ENCODE assay signal across 1 cellular context in genomic region chr2:3585239-3586109, GRCh38.
TF ChIP-seq lines count a peak whose summit lies in the region.

No MANE protein-coding gene starts in this region.

TF ChIP-seq in HepG2, 621 proteins besides CTCF, POLR2A, EP300 and RAD21 (continued from another document and continues in another):
- no peak for TF ChIP-seq KIAA2018 (CRISPR knock-in tag; IDR thresholded peaks at IDR 0.05; ENCODE audit: borderline replicate concordance)
- TF ChIP-seq ZMYM3 (CRISPR knock-in tag; IDR thresholded peaks at IDR 0.05), result no peak; the same call in 1 of the 2 replicates
- 0 out of 2 replicates have a peak, but pooled peaks have one; percentile 14 for TF ChIP-seq TFDP1 (CRISPR knock-in tag; IDR thresholded peaks at IDR 0.05; ENCODE audit: borderline replicate concordance)
- TF ChIP-seq ARID4A (CRISPR knock-in tag; IDR thresholded peaks at IDR 0.05; ENCODE audit: borderline replicate concordance), result peak; percentile 73; the same call in 1 of the 2 replicates
- TF ChIP-seq ZNF660 (CRISPR knock-in tag; IDR thresholded peaks at IDR 0.05; ENCODE audit: borderline replicate concordance, low read depth), result no peak
- TF ChIP-seq NFIC (IDR thresholded peaks at IDR 0.05; ENCODE audit: low read length), result peak; percentile 88
- peak; percentile 85 for TF ChIP-seq KDM2A (CRISPR knock-in tag; IDR thresholded peaks at IDR 0.05; ENCODE audit: borderline replicate concordance, low read depth)
- no peak for TF ChIP-seq MIER2 (CRISPR knock-in tag; IDR thresholded peaks at IDR 0.05)
- TF ChIP-seq MXD1 (CRISPR knock-in tag; IDR thresholded peaks at IDR 0.05), result no peak
- TF ChIP-seq ZNF841 (CRISPR knock-in tag; IDR thresholded peaks at IDR 0.05; ENCODE audit: borderline replicate concordance), result no peak
- no peak for TF ChIP-seq ZBTB46 (CRISPR knock-in tag; IDR thresholded peaks at IDR 0.05; ENCODE audit: borderline replicate concordance)
- no peak for TF ChIP-seq ZXDC (CRISPR knock-in tag; IDR thresholded peaks at IDR 0.05)
- 0 out of 2 replicates have a peak, but pooled peaks have one; percentile 51 for TF ChIP-seq MIER3 (CRISPR knock-in tag; IDR thresholded peaks at IDR 0.05; ENCODE audit: borderline replicate concordance)
- peak; percentile 59; the same call in 1 of the 2 replicates for TF ChIP-seq ZNF274 (CRISPR knock-in tag; IDR thresholded peaks at IDR 0.05)
- no peak for TF ChIP-seq RFX3 (CRISPR knock-in tag; IDR thresholded peaks at IDR 0.05)
- TF ChIP-seq ATF7-NPFF (CRISPR knock-in tag; IDR thresholded peaks at IDR 0.05; ENCODE audit: low read depth), result no peak; the same call in 1 of the 2 replicates
- no peak for TF ChIP-seq KLF9 (CRISPR knock-in tag; IDR thresholded peaks at IDR 0.05; ENCODE audit: low read depth)
- TF ChIP-seq BATF2 (CRISPR knock-in tag; IDR thresholded peaks at IDR 0.05), result no peak
- TF ChIP-seq ISX (CRISPR knock-in tag; conservative IDR thresholded peaks at IDR 0.05), result peak; percentile 68; the same call in 1 of the 2 replicates
- TF ChIP-seq TRAFD1 (CRISPR knock-in tag; IDR thresholded peaks at IDR 0.05; ENCODE audit: borderline replicate concordance), result no peak
- no peak for TF ChIP-seq ZSCAN5A (CRISPR knock-in tag; IDR thresholded peaks at IDR 0.05; ENCODE audit: borderline replicate concordance)
- peak; percentile 63 for TF ChIP-seq ZNF605 (CRISPR knock-in tag; IDR thresholded peaks at IDR 0.05)
- TF ChIP-seq ZFP37 (CRISPR knock-in tag; IDR thresholded peaks at IDR 0.05; ENCODE audit: borderline replicate concordance), result peak; percentile 65; the same call in 1 of the 2 replicates
- TF ChIP-seq IRF2 (CRISPR knock-in tag; IDR thresholded peaks at IDR 0.05), result 0 out of 2 replicates have a peak, but pooled peaks have one; percentile 35
- no peak for TF ChIP-seq ZNF816 (CRISPR knock-in tag; IDR thresholded peaks at IDR 0.05; ENCODE audit: borderline replicate concordance)
- TF ChIP-seq ZNF83 (CRISPR knock-in tag; IDR thresholded peaks at IDR 0.05; ENCODE audit: borderline replicate concordance), result no peak
- TF ChIP-seq ZBTB20 (CRISPR knock-in tag; IDR thresholded peaks at IDR 0.05; ENCODE audit: borderline replicate concordance, low read depth), result no peak; the same call in 1 of the 2 replicates
- no peak for TF ChIP-seq MIXL1 (CRISPR knock-in tag; IDR thresholded peaks at IDR 0.05)
- no peak for TF ChIP-seq ZNF160 (CRISPR knock-in tag; IDR thresholded peaks at IDR 0.05)
- peak; percentile 86 for TF ChIP-seq MLX (CRISPR knock-in tag; IDR thresholded peaks at IDR 0.05)
- 0 out of 2 replicates have a peak, but pooled peaks have one; percentile 19 for TF ChIP-seq GABPA (IDR thresholded peaks at IDR 0.05; ENCODE audit: low read depth, low read length)
- peak; percentile 68 for TF ChIP-seq GABPA (CRISPR knock-in tag; IDR thresholded peaks at IDR 0.05; ENCODE audit: low read depth)
